Comparison of ENCODE assay signal across 13 cellular contexts in the genomic region with DNA sequence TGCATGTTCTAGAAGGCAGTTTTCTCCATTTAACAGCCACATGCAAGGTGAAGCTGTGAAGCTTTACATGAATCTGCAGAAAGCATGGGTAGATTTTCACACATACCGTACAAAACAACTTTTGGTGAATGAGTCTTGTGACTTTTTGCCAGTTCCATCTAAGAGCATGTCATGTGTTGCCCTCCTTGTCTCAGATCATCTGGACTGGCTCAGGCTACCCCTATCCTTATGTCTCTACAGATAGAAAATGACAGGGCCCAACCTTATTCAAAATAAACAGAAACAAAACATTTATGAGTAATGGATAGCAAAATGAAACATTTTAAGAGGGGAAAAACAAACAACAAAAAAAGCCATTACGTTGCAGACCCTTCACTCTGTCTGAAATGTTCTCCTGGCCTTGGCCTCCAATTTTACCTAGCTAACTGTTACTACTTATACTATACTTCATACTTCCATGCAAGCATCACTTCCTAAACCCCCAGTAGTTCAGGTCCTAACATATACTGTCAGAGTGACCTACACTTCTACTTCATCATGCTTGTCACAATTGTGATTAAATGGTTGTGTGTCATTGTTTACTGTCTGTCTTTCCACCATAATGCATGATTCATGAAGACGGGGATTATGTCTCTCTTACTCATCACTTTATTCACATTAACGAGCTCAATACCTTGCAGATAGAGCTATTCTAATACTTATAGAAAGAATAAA. TPM values are rescaled to one million over a fixed set of nuclear protein-coding genes. Genes with fewer than 3 reads are reported as not detected.
A peak's percentile ranks its signal among the peaks of the same experiment; 100 is the strongest.
DNase-seq lines count a peak whose midpoint lies in the region; ATAC-seq, FAIRE-seq and TF ChIP-seq lines count a peak whose summit lies in the region.
"Had no signal": no experiment of that assay in that cellular context is flagged by ENCODE, and none has a peak within 500 bp of the region (broad histone marks: within the 10 kb centered on the region; RNA-seq: fewer than 3 reads in every experiment).

No MANE protein-coding gene starts in this region.

- no peaks in the 10 kb centered on the region for H3K79me2 ChIP-seq in HepG2 (ENCODE audit: insufficient read depth, low read length)
- H3K79me2 ChIP-seq: parathyroid adenoma had no signal

- no peaks in the 10 kb centered on the region for H3K36me3 ChIP-seq in HepG2 (replicated peaks in 1 of 2; ENCODE audit: control insufficient read depth in 1 of 2, insufficient read depth in 2 of 2, low read length in 2 of 2)

- peak overlapping the region; percentile 83 for H3K27ac Mint-ChIP-seq in activated naive CD4-positive, alpha-beta T cell treated with anti-CD3 and anti-CD28 coated beads, Interleukin-2, amount 50 U/mL, for 24 hours
- H3K27ac Mint-ChIP-seq in stimulated activated naive CD8-positive, alpha-beta T cell treated with anti-CD3 and anti-CD28 coated beads, Interleukin-15, amount 100 ng/mL, for 72 hours: no peak overlapping the region

- peaks cover 98% of the 10 kb centered on the region for H3K4me1 Mint-ChIP-seq in activated naive CD4-positive, alpha-beta T cell treated with anti-CD3 and anti-CD28 coated beads, Interleukin-2, amount 50 U/mL, for 24 hours
- peaks cover 97% of the 10 kb centered on the region for H3K4me1 Mint-ChIP-seq in stimulated activated naive CD8-positive, alpha-beta T cell treated with anti-CD3 and anti-CD28 coated beads, Interleukin-15, amount 100 ng/mL, for 72 hours

- peaks cover 41% of the 10 kb centered on the region for H3K36me3 Mint-ChIP-seq in activated naive CD4-positive, alpha-beta T cell treated with anti-CD3 and anti-CD28 coated beads, Interleukin-2, amount 50 U/mL, for 24 hours

- no peak overlapping the region for H3K9ac ChIP-seq in HepG2 (ENCODE audit: insufficient read depth, low read depth, low read length)
- H3K9ac ChIP-seq: parathyroid adenoma had no signal

- H3K27me3 Mint-ChIP-seq in activated naive CD4-positive, alpha-beta T cell treated with anti-CD3 and anti-CD28 coated beads, Interleukin-2, amount 50 U/mL, for 24 hours: no peaks in the 10 kb centered on the region
- H3K27me3 Mint-ChIP-seq in stimulated activated naive CD8-positive, alpha-beta T cell treated with anti-CD3 and anti-CD28 coated beads, Interleukin-15, amount 100 ng/mL, for 72 hours: no peaks in the 10 kb centered on the region

- CTCF ChIA-PET in HepG2 (lab: Yijun Ruan, JAX; ENCODE audit: low intra/inter-chr PET ratio, low total read pairs): no interaction called here

- no peak for DNase-seq in activated naive CD4-positive, alpha-beta T cell treated with anti-CD3 and anti-CD28 coated beads, Interleukin-2, amount 50 U/mL, for 16 hours
- DNase-seq in RCC 7860 (ENCODE audit: low spot score) (peak; percentile 66), dermis blood vessel endothelial cell (peak; percentile 48), HepG2 (ENCODE audit: low spot score) (no peak), pons (ENCODE audit: low spot score) (no peak)
- no peak for DNase-seq in stimulated activated naive CD8-positive, alpha-beta T cell treated with anti-CD3 and anti-CD28 coated beads, Interleukin-15, amount 100 ng/mL, for 72 hours
- DNase-seq: activated CD8-positive, alpha-beta memory T cell treated with anti-CD3 and anti-CD28 coated beads, Interleukin-2, amount 50 U/mL, for 4 hours; AML-193; GF-D8; mesendoderm had no signal

- peak; percentile 50 for ATAC-seq in stimulated activated naive CD8-positive, alpha-beta T cell treated with anti-CD3 and anti-CD28 coated beads, Interleukin-15, amount 100 ng/mL, for 72 hours
- ATAC-seq in HepG2 (no peak), GM21529 (IDR thresholded peaks at IDR 0.05; ENCODE audit: unreplicated experiment) (no peak)

- no peak overlapping the region for H3K4me2 ChIP-seq in HepG2 (ENCODE audit: low read depth, low read length)

- no peaks in the 10 kb centered on the region for H3K27me3 ChIP-seq in HepG2 (ENCODE audit: control insufficient read depth in 1 of 2, insufficient read depth in 2 of 2, low read length in 2 of 2)

- peak overlapping the region; percentile 70 for H3K4me3 Mint-ChIP-seq in activated naive CD4-positive, alpha-beta T cell treated with anti-CD3 and anti-CD28 coated beads, Interleukin-2, amount 50 U/mL, for 24 hours
- no peak overlapping the region for H3K4me3 Mint-ChIP-seq in stimulated activated naive CD8-positive, alpha-beta T cell treated with anti-CD3 and anti-CD28 coated beads, Interleukin-15, amount 100 ng/mL, for 72 hours

- no peak for TF ChIP-seq RAD21 in HepG2 (CRISPR knock-in tag; IDR thresholded peaks at IDR 0.05)

- TF ChIP-seq POLR2A in HepG2 (IDR thresholded peaks at IDR 0.05; ENCODE audit: insufficient read depth in 1 of 2, low read depth in 2 of 2, low read length in 2 of 2): no peak

- BruUV-seq in HepG2 (replicated peaks; lab: Mats Ljungman, UMichigan): no TSS peak

- H3K27ac ChIP-seq in HepG2 (ENCODE audit: extremely low read length, insufficient read depth, low read length): no peak overlapping the region
- H3K27ac ChIP-seq: parathyroid adenoma had no signal

- POLR2A ChIA-PET in HepG2 (lab: Yijun Ruan, JAX): no interaction called here

- intact Hi-C loops in HepG2 (cut with micrococcal nuclease; ENCODE audit: unreplicated experiment): no loop called here

- FAIRE-seq in RCC 7860 (lab: Jason Lieb, UNC) (peak; percentile 62), HepG2 (lab: Jason Lieb, UNC) (no peak)

- WGBS in HepG2 (ENCODE audit: low lambda C conversion rate): 20% methylated on average over 4 of the region's 4 CpGs

- in situ Hi-C loops in HepG2 (cut with HindIII; ENCODE audit: extremely low pct_ligation_motif_present, low pct_unique_long_range_greater_than_20kb): no loop called here

- no peaks in the 10 kb centered on the region for H4K20me1 ChIP-seq in HepG2 (ENCODE audit: insufficient read depth, low read length)

- no peaks in the 10 kb centered on the region for H3K4me1 ChIP-seq in HepG2 (ENCODE audit: insufficient read depth, low read length)
- H3K4me1 ChIP-seq: parathyroid adenoma had no signal

- TF ChIP-seq CTCF in HepG2 (CRISPR knock-in tag; IDR thresholded peaks at IDR 0.05): no peak

- H2AFZ ChIP-seq in HepG2 (ENCODE audit: low read length): no peak overlapping the region
- H2AFZ ChIP-seq: parathyroid adenoma had no signal

- H3K9me3 Mint-ChIP-seq in activated naive CD4-positive, alpha-beta T cell treated with anti-CD3 and anti-CD28 coated beads, Interleukin-2, amount 50 U/mL, for 24 hours: peaks cover 11% of the 10 kb centered on the region
- no peaks in the 10 kb centered on the region for H3K9me3 Mint-ChIP-seq in stimulated activated naive CD8-positive, alpha-beta T cell treated with anti-CD3 and anti-CD28 coated beads, Interleukin-15, amount 100 ng/mL, for 72 hours

- H3K9me3 ChIP-seq in HepG2 (ENCODE audit: low read length): no peaks in the 10 kb centered on the region

- no peak for TF ChIP-seq EP300 in HepG2 (IDR thresholded peaks at IDR 0.05; ENCODE audit: low read depth in 2 of 2, low read length in 2 of 2)
- TF ChIP-seq EP300 in HepG2 (CRISPR knock-in tag; IDR thresholded peaks at IDR 0.05; ENCODE audit: borderline replicate concordance): no peak

- H3K4me3 ChIP-seq in HepG2 (replicated peaks in 1 of 3; ENCODE audit: insufficient read depth in 1 of 3, low read depth in 2 of 3, low read length in 3 of 3): no peak overlapping the region

TF ChIP-seq in HepG2, 621 proteins besides CTCF, POLR2A, EP300 and RAD21 (continues in another document):
- TF ChIP-seq MATR3 (CRISPR knock-in tag; IDR thresholded peaks at IDR 0.05): no peak
- no peak for TF ChIP-seq SCMH1 (CRISPR knock-in tag; IDR thresholded peaks at IDR 0.05; ENCODE audit: borderline replicate concordance)
- no peak for TF ChIP-seq ZNF160 (CRISPR knock-in tag; IDR thresholded peaks at IDR 0.05)

RNA-seq across cellular contexts. Expression of a gene that starts 39.0 kb away (rescaled TPM):
- total RNA-seq in dermis blood vessel endothelial cell: 30.0 and 40.4 TPM in 2 replicates
- total RNA-seq in HepG2 (2016; rRNA removed; fragmentation: Illumina TruSeq; extraction: Trizol): 0.22 TPM in 2 replicates
- under 0.01 and 0.10 TPM in 2 replicates for total RNA-seq in HepG2 (2016; cell fraction: cytosol; rRNA removed; fragmentation: Illumina TruSeq; extraction: Trizol; ENCODE audit: low read depth)
- 0.22 and 0.24 TPM in 2 replicates for total RNA-seq in HepG2 (2016; cell fraction: insoluble cytoplasmic fraction; rRNA removed; fragmentation: Illumina TruSeq; extraction: Trizol)
- total RNA-seq in HepG2 (2016; cell fraction: membrane; rRNA removed; fragmentation: Illumina TruSeq; extraction: Trizol): 0.12 and 0.14 TPM in 2 replicates
- 0.25 and 0.47 TPM in 2 replicates for total RNA-seq in HepG2 (2016; cell fraction: nucleus; rRNA removed; fragmentation: Illumina TruSeq; extraction: Trizol)
- 0.25 and 0.32 TPM in 2 replicates for polyA plus RNA-seq in HepG2 (2011; rRNA removed)
- 0.13 and 0.22 TPM in 2 replicates for polyA plus RNA-seq in HepG2 (2011; cell fraction: cytosol; rRNA removed)
- polyA plus RNA-seq in HepG2 (2011; cell fraction: nucleus; rRNA removed): 0.21 and 0.26 TPM in 2 replicates
- polyA plus RNA-seq in HepG2 (2012): 0.19 and 0.28 TPM in 2 replicates
- 0.01 and 0.02 TPM in 2 replicates for polyA plus RNA-seq in HepG2 (2016; cell fraction: cytosol; fragmentation: Illumina TruSeq; extraction: Trizol; ENCODE audit: low read depth)
- 0.21 and 0.28 TPM in 2 replicates for polyA plus RNA-seq in HepG2 (2016; cell fraction: insoluble cytoplasmic fraction; fragmentation: Illumina TruSeq; extraction: Trizol; ENCODE audit: low read depth)
- 0.03 TPM in 2 replicates for polyA plus RNA-seq in HepG2 (2016; cell fraction: membrane; fragmentation: Illumina TruSeq; extraction: Trizol; ENCODE audit: low read depth)
- polyA plus RNA-seq in HepG2 (2016; cell fraction: nucleus; fragmentation: Illumina TruSeq; extraction: Trizol; ENCODE audit: insufficient read depth, low read depth): 0.31 and 0.49 TPM in 2 replicates
- polyA minus RNA-seq in HepG2 (2011; rRNA and poly(A)+ RNA removed; ENCODE audit: low replicate concordance): 0.36 and 3.1 TPM in 2 replicates
- polyA minus RNA-seq in HepG2 (2011; cell fraction: cytosol; rRNA and poly(A)+ RNA removed): 0.10 and 0.18 TPM in 2 replicates
- polyA minus RNA-seq in HepG2 (2011; cell fraction: nucleus; rRNA and poly(A)+ RNA removed): 0.64 and 0.99 TPM in 2 replicates

Comparison
In these comparisons a context has a peak if more than half of its experiments do, and no peak if none do; other contexts are left out.
1. DNase-seq: peak in RCC 7860 (single experiment) and dermis blood vessel endothelial cell (single experiment); none in activated naive CD4-positive, alpha-beta T cell treated with anti-CD3 and anti-CD28 coated beads, Interleukin-2, amount 50 U/mL, for 16 hours (single experiment), stimulated activated naive CD8-positive, alpha-beta T cell treated with anti-CD3 and anti-CD28 coated beads, Interleukin-15, amount 100 ng/mL, for 72 hours (0 of 2), HepG2 (single experiment) and pons (single experiment).
2. RNA of a gene that starts 39.0 kb away (total RNA-seq): 30.0 to 40.4 TPM in dermis blood vessel endothelial cell; under 0.01 to 0.47 TPM in HepG2; every median in the first group is over 10 times any median in the second.